Comparison of ENCODE assay signal across 8 cellular contexts in the genomic region with DNA sequence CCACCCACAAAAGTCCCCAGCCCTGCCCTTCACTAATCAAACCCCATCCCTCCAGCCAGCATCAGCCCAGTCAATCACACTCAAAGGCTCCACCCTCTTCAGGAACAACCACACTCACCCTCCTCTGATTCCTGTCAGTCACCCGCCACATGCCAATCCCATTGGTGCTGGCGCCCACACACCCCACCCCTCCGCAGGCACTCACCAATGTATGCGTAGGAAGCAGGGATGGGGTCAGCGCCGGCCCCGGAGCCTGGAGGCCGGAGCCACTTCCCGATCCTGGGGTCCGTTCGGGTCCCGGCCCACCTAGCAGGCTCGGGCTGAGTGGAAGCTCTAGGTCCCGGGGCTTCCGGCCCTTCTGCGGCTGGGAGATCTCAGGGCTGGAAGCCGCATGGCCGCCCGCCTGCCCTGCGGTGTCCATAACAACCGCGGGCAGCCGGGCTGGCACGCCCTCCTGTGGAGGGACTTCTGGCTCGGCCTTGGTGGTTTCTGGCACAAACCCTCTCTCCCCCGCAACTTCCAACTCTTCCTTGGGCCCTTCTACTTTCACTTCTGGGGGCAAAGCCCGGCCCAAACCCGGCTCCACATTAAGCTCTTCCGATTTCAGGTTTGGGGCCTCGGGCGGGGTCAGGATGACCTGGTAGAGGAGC. TPM values are rescaled to one million over a fixed set of nuclear protein-coding genes. Genes with fewer than 3 reads are reported as not detected.
DNase-seq lines count a peak whose midpoint lies in the region; TF ChIP-seq lines count a peak whose summit lies in the region.

No MANE protein-coding gene starts in this region.

- peak overlapping the region; percentile 66 for H3K27ac Mint-ChIP-seq in T-helper 1 cell treated with Interleukin-12 subunit alpha and Interleukin-12 subunit beta and Interleukin-4 antibody, amounts not matched to agents 30 μg/mL and 1 μg/mL, for 36 hours
- no peak overlapping the region for H3K27ac Mint-ChIP-seq in endodermal cell

- H3K27ac ChIP-seq in endodermal cell (ENCODE audit: low read depth, low read length) (no peak overlapping the region), vagina (no peak overlapping the region)

- no peaks in the 10 kb centered on the region for H3K27me3 Mint-ChIP-seq in T-helper 1 cell treated with Interleukin-12 subunit alpha and Interleukin-12 subunit beta and Interleukin-4 antibody, amounts not matched to agents 30 μg/mL and 1 μg/mL, for 36 hours (ENCODE audit: low read depth)
- no peaks in the 10 kb centered on the region for H3K27me3 Mint-ChIP-seq in endodermal cell (ENCODE audit: insufficient read depth)

- H3K9me3 ChIP-seq in endodermal cell (ENCODE audit: control insufficient read depth, low read length) (peaks cover 21% of the 10 kb centered on the region), vagina (no peaks in the 10 kb centered on the region)

- no peak for TF ChIP-seq POLR2A in vagina (IDR thresholded peaks at IDR 0.05)

- H3K4me1 Mint-ChIP-seq in T-helper 1 cell treated with Interleukin-12 subunit alpha and Interleukin-12 subunit beta and Interleukin-4 antibody, amounts not matched to agents 30 μg/mL and 1 μg/mL, for 36 hours (ENCODE audit: low read depth), result peaks cover 15% of the 10 kb centered on the region
- peaks cover 3% of the 10 kb centered on the region for H3K4me1 Mint-ChIP-seq in endodermal cell

- in situ Hi-C loops in KBM-7 (cut with MboI; ENCODE audit: low pct_unique_long_range_greater_than_20kb, low sequenced_read_pairs), result no loop called here

- TF ChIP-seq CTCF in GM20000 (IDR thresholded peaks at IDR 0.05; ENCODE audit: extremely low read depth, missing control alignments) (peak; percentile 3), endodermal cell (conservative IDR thresholded peaks at IDR 0.05) (peak; percentile 37), vagina (IDR thresholded peaks at IDR 0.05) (no peak)

- H3K27me3 ChIP-seq in endodermal cell (ENCODE audit: control insufficient read depth, insufficient read depth, low read length, poor library complexity, severe bottlenecking) (no peaks in the 10 kb centered on the region), vagina (no peaks in the 10 kb centered on the region)

- DNase-seq in GM20000 (ENCODE audit: low spot score) (peak; percentile 74), endodermal cell (peak; percentile 92), retina (peak; percentile 71), D341Med (ENCODE audit: low spot score) (no peak), vagina (ENCODE audit: extremely low spot score in 2 of 2) (no peak), HPDE6-E6E7 (ENCODE audit: extremely low spot score) (no peak), KBM-7 (no peak)

- no peaks in the 10 kb centered on the region for H3K9me3 Mint-ChIP-seq in T-helper 1 cell treated with Interleukin-12 subunit alpha and Interleukin-12 subunit beta and Interleukin-4 antibody, amounts not matched to agents 30 μg/mL and 1 μg/mL, for 36 hours
- peaks cover 65% of the 10 kb centered on the region for H3K9me3 Mint-ChIP-seq in endodermal cell

- H3K4me3 ChIP-seq in endodermal cell (ENCODE audit: low read length) (no peak overlapping the region), vagina (no peak overlapping the region)

- H3K36me3 ChIP-seq in endodermal cell (ENCODE audit: control insufficient read depth, insufficient read depth, low read length), result peaks cover 30% of the 10 kb centered on the region
- H3K36me3 ChIP-seq in vagina, result peaks cover 0 to 25% of the 10 kb centered on the region in 2 donors

- no peaks in the 10 kb centered on the region for H3K4me1 ChIP-seq in endodermal cell (ENCODE audit: control insufficient read depth, insufficient read depth, low read length)
- no peaks in the 10 kb centered on the region for H3K4me1 ChIP-seq in vagina

- peaks cover 46% of the 10 kb centered on the region for H3K36me3 Mint-ChIP-seq in T-helper 1 cell treated with Interleukin-12 subunit alpha and Interleukin-12 subunit beta and Interleukin-4 antibody, amounts not matched to agents 30 μg/mL and 1 μg/mL, for 36 hours (ENCODE audit: low read depth)
- H3K36me3 Mint-ChIP-seq in endodermal cell (ENCODE audit: low read depth), result peaks cover 50% of the 10 kb centered on the region

- peak overlapping the region; percentile 64 for H3K4me3 Mint-ChIP-seq in T-helper 1 cell treated with Interleukin-12 subunit alpha and Interleukin-12 subunit beta and Interleukin-4 antibody, amounts not matched to agents 30 μg/mL and 1 μg/mL, for 36 hours
- peak overlapping the region; percentile 38 for H3K4me3 Mint-ChIP-seq in endodermal cell

- WGBS in endodermal cell (ENCODE audit: insufficient coverage in 1 of 2, insufficient read length in 1 of 2), 2 experiments, result 81 to 92% methylated on average over 6 to 31 of the region's 31 CpGs

- intact Hi-C loops in vagina (cut with DNase I), result no loop called here

- H3K9ac ChIP-seq in endodermal cell (ENCODE audit: extremely low read depth, low read length, poor library complexity, severe bottlenecking), result no peak overlapping the region

RNA-seq across cellular contexts. Expression of a gene that starts 7.9 kb away (rescaled TPM):
- 1 to 10 TPM; 3.2 to 4.6 TPM for total RNA-seq in endodermal cell
- polyA plus RNA-seq in endodermal cell (2013, experiment 1 of 2), result 0.75 TPM
- 0.58 TPM for polyA plus RNA-seq in endodermal cell (2013, experiment 2 of 2)
- 0.74 TPM for total RNA-seq in vagina

RNA-seq across cellular contexts. Expression of a gene that starts 12.7 kb away (rescaled TPM):
- 10 to 100 TPM; 30.8 to 37.0 TPM for total RNA-seq in endodermal cell
- 19.5 TPM for polyA plus RNA-seq in endodermal cell (2013, experiment 1 of 2)
- polyA plus RNA-seq in endodermal cell (2013, experiment 2 of 2), result 19.4 TPM
- 18.9 TPM for total RNA-seq in vagina

RNA-seq across cellular contexts. Expression of a gene that starts 18.0 kb away (rescaled TPM):
- total RNA-seq in endodermal cell (1 to 10 TPM; 4.9 to 5.3 TPM), vagina (2.7 TPM)
- 5.5 TPM for polyA plus RNA-seq in endodermal cell (2013, experiment 1 of 2)
- 4.5 TPM for polyA plus RNA-seq in endodermal cell (2013, experiment 2 of 2)

RNA-seq across cellular contexts. Expression of a gene that starts 21.3 kb away (rescaled TPM):
- 10 to 100 TPM; 83.7 to 99.9 TPM for total RNA-seq in endodermal cell
- 121 TPM for polyA plus RNA-seq in endodermal cell (2013, experiment 1 of 2)
- 110 TPM for polyA plus RNA-seq in endodermal cell (2013, experiment 2 of 2)
- total RNA-seq in vagina, result 93.3 TPM

RNA-seq across cellular contexts. Expression of a gene that starts 55.4 kb away (rescaled TPM):
- 10 to 100 TPM; 63.5 to 74.8 TPM for total RNA-seq in endodermal cell
- 64.2 TPM for polyA plus RNA-seq in endodermal cell (2013, experiment 1 of 2)
- 63.0 TPM for polyA plus RNA-seq in endodermal cell (2013, experiment 2 of 2)
- 309 TPM for total RNA-seq in vagina

Comparison
In these comparisons a context has a peak if more than half of its experiments do, and no peak if none do; other contexts are left out.
1. DNase-seq: peak in GM20000 (single experiment), endodermal cell (single experiment) and retina (single experiment); none in D341Med (single experiment), vagina (0 of 2), HPDE6-E6E7 (single experiment) and KBM-7 (single experiment).
2. CTCF ChIP-seq: peak in GM20000 (single experiment) and endodermal cell (single experiment); none in vagina (0 of 3).